In the genomic region with DNA sequence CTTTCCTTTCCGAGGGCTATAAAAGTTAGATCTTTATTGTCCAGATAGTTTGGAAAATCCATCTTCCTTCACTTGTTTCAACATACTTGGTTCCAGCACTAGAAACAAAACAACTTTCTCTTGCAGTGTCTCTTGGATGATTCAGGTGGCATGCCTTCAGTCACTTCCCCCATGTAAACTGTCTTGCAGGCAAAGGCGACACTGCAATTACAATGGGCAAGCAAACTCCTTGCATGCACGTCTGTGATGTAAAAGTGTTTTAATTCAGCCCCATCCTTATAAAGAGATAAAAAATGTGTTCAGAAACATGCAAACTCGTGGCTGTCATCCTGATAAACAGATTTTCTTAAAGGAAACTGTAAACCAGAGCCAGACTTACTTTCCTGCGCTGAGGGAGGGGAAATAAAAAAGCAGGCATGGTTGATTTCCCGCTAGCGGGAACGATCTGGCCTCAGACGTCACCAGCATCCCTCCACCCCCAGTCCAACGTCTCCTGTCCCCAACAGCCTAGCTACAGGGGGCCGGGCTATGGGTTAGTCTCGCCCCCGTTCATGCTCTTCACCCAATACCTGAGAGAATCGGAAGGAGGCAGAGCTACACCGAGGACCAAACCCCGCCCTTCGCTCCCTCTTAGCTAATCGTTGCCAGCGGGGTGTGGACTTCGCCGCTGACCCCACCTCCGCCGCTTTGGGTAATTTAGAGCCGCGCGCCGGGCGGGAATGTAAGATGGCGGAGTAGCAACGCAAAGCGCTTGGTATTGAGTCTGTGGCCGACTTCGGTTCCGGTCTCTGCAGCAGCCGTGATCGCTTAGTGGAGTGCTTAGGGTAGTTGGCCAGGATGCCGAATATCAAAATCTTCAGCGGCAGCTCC, we compare ENCODE assay signal across 8 cellular contexts. TPM values are rescaled to one million over a fixed set of nuclear protein-coding genes. Genes with fewer than 3 reads are reported as not detected.
DNase-seq lines count a peak whose midpoint lies in the region; TF ChIP-seq lines count a peak whose summit lies in the region.

A gene (plus strand): TSS at position 719 of the 870 bp plus-strand sequence. CDS start 119 bp downstream, at position 838.

- H3K4me1 Mint-ChIP-seq in H9 = peaks cover 16 to 17% of the 10 kb centered on the region in 2 experiments

- no peaks in the 10 kb centered on the region for H3F3A ChIP-seq in neural cell (ENCODE audit: insufficient read depth, low read length, poor library complexity, severe bottlenecking)

- peaks cover 8 to 51% of the 10 kb centered on the region in 2 experiments for H3K9me3 Mint-ChIP-seq in H9

- H3K14ac ChIP-seq in H9 (ENCODE audit: insufficient read depth, low read length) = peak within 1 kb of the TSS; percentile 96

- H4K20me1 ChIP-seq in H9 (ENCODE audit: control insufficient read depth, insufficient read depth, insufficient read length) = no peaks in the 10 kb centered on the region
- no peaks in the 10 kb centered on the region for H4K20me1 ChIP-seq in neural cell (ENCODE audit: insufficient read depth)

- H3K23ac ChIP-seq in H9 (ENCODE audit: insufficient read length, low read depth, low read length) = no peak within 1 kb of the TSS

- H2AFZ ChIP-seq in H9 (ENCODE audit: low read length) = no peak within 1 kb of the TSS
- H2AFZ ChIP-seq in neural cell (ENCODE audit: low read depth, low read length) = peak within 1 kb of the TSS; percentile 40

- peak within 1 kb of the TSS; percentile 81 for H2BK5ac ChIP-seq in H9 (ENCODE audit: insufficient read length, low read length)

- no peak for TF ChIP-seq CTCF in H9 (conservative IDR thresholded peaks at IDR 0.05)
- TF ChIP-seq CTCF in neural cell (IDR thresholded peaks at IDR 0.05; ENCODE audit: poor library complexity, severe bottlenecking) = no peak
- no peak for TF ChIP-seq CTCF in stomach (IDR thresholded peaks at IDR 0.05)

- H4K8ac ChIP-seq in H9 (replicated peaks; ENCODE audit: insufficient read length, low read depth, low read length) = peak within 1 kb of the TSS; percentile 48

- TF ChIP-seq EP300 in neural cell (conservative IDR thresholded peaks at IDR 0.05; ENCODE audit: poor library complexity, severe bottlenecking) (no peak), stomach (IDR thresholded peaks at IDR 0.05) (no peak)

- WGBS in H9 (ENCODE audit: extremely low coverage, insufficient read length, low lambda C conversion rate) = no CpG with 5 or more reads among the region's 38 CpGs
- WGBS in stomach, 5 donors = 2 to 47% (median 9%) methylated on average over 7 to 38 of the region's 38 CpGs

- peaks cover 5% of the 10 kb centered on the region for H3K23me2 ChIP-seq in H9 (ENCODE audit: insufficient read length, low read depth, low read length, poor library complexity, severe bottlenecking)

- peak within 1 kb of the TSS; percentile 56 for H3K27ac ChIP-seq in H9 (ENCODE audit: insufficient read length, low read depth, low read length)
- peak within 1 kb of the TSS; percentile 66 for H3K27ac ChIP-seq in neural cell (ENCODE audit: low read length)
- peak within 1 kb of the TSS; percentile 56 to 87 (median 87) for H3K27ac ChIP-seq in stomach

- H2BK12ac ChIP-seq in H9 (ENCODE audit: insufficient read length, low read depth, low read length) = peak within 1 kb of the TSS; percentile 87

- H3K4me3 Mint-ChIP-seq in H9 = peak within 1 kb of the TSS; percentile 92 to 99

- H3K79me1 ChIP-seq in H9 (ENCODE audit: insufficient read depth, low read depth, low read length, poor library complexity, severe bottlenecking) = no peaks in the 10 kb centered on the region

- H3K36me3 Mint-ChIP-seq in H9 (ENCODE audit: insufficient read depth in 1 of 3, low read depth in 3 of 3) = peaks cover 12 to 14% (median 13%) of the 10 kb centered on the region in 3 experiments; a peak in 5 of 7 replicates

- H3K4me1 ChIP-seq in H9 (ENCODE audit: insufficient read depth, low read length) = no peaks in the 10 kb centered on the region; the same call in 1 of the 2 replicates
- peaks cover 0 to 25% (median 6%) of the 10 kb centered on the region in 4 donors for H3K4me1 ChIP-seq in stomach

- peaks cover 1% of the 10 kb centered on the region; the same call in 1 of the 2 replicates for H3K27me3 Mint-ChIP-seq in H9 (ENCODE audit: low read depth)

- H3K4ac ChIP-seq in H9 (ENCODE audit: low read depth, low read length) = no peak within 1 kb of the TSS; the same call in 1 of the 2 replicates

- peak within 1 kb of the TSS; percentile 70 for H3T11ph ChIP-seq in H9 (ENCODE audit: low read length)

- TF ChIP-seq POLR2A in stomach (IDR thresholded peaks at IDR 0.05) = peak in 1 of 4 donors; percentile 46

- peak within 1 kb of the TSS; percentile 58 to 98 (median 98); a peak in 6 of 7 replicates for H3K27ac Mint-ChIP-seq in H9

- H3K9me3 ChIP-seq in H9 (ENCODE audit: control insufficient read depth, low read depth, low read length) = no peaks in the 10 kb centered on the region
- H3K9me3 ChIP-seq in MG63 = no peaks in the 10 kb centered on the region
- H3K9me3 ChIP-seq in neural cell (ENCODE audit: low read length) = no peaks in the 10 kb centered on the region
- peaks cover 0 to 4% (median under 1%) of the 10 kb centered on the region in 4 donors for H3K9me3 ChIP-seq in stomach

- TF ChIP-seq RAD21 in neural cell (conservative IDR thresholded peaks at IDR 0.05) = no peak

- H3K4me2 ChIP-seq in H9 (ENCODE audit: insufficient read depth, insufficient read length, low read length) = peak within 1 kb of the TSS; percentile 83
- H3K4me2 ChIP-seq in neural cell (ENCODE audit: low read length) = peak within 1 kb of the TSS; percentile 73

- H2BK20ac ChIP-seq in H9 (ENCODE audit: low read depth, low read length, poor library complexity, severe bottlenecking) = no peak within 1 kb of the TSS

- H3K36me3 ChIP-seq in MG63 = peaks cover 2% of the 10 kb centered on the region; the same call in 1 of the 2 replicates
- no peaks in the 10 kb centered on the region for H3K36me3 ChIP-seq in neural cell (ENCODE audit: insufficient read depth, low read length)
- no peaks in the 10 kb centered on the region for H3K36me3 ChIP-seq in stomach

- DNase-seq in ELR (ENCODE audit: low read depth) (peak; percentile 96), H9 (peak; percentile 99), MG63 (peak; percentile 94), SHP77 treated with DMSO at 0.1 percent for 48 hours (lab: John Stamatoyannopoulos, UW) (peak; percentile 72), fibroblast of the conjunctiva (ENCODE audit: low read depth) (peak; percentile 89), stomach (peak; percentile 90)
- peak; percentile 95 for DNase-seq in activated effector memory CD4-positive, alpha-beta T cell treated with anti-CD3 and anti-CD28 coated beads, Interleukin-2, amount 50 U/mL, for 16 hours

- H3K9me2 ChIP-seq in neural cell (ENCODE audit: insufficient read depth, low read length) = no peaks in the 10 kb centered on the region

- H3K18ac ChIP-seq in H9 (ENCODE audit: insufficient read length, low read depth, low read length) = peak within 1 kb of the TSS; percentile 91

- H3K9ac ChIP-seq in H9 (ENCODE audit: extremely low read depth, insufficient read length, low read length) (peak within 1 kb of the TSS; percentile 97), neural cell (ENCODE audit: low read length) (peak within 1 kb of the TSS; percentile 71)

- H2BK15ac ChIP-seq in H9 (ENCODE audit: low read depth, low read length) = no peak within 1 kb of the TSS

- H4K91ac ChIP-seq in H9 (ENCODE audit: insufficient read length, low read depth, low read length) = peak within 1 kb of the TSS; percentile 92

- H4K5ac ChIP-seq in H9 (ENCODE audit: insufficient read length, low read depth, low read length) = peak within 1 kb of the TSS; percentile 98

- H3K27me3 ChIP-seq in H9 (ENCODE audit: insufficient read depth, low read length) (no peaks in the 10 kb centered on the region), MG63 (no peaks in the 10 kb centered on the region), neural cell (ENCODE audit: insufficient read depth, low read depth, low read length) (no peaks in the 10 kb centered on the region), stomach (no peaks in the 10 kb centered on the region)

- H3K56ac ChIP-seq in H9 (ENCODE audit: insufficient read length, low read depth, low read length) = peak within 1 kb of the TSS; percentile 96

- H3K4me3 ChIP-seq in MG63 (peak within 1 kb of the TSS; percentile 83), neural cell (ENCODE audit: low read length) (peak within 1 kb of the TSS; percentile 74), stomach (peak within 1 kb of the TSS; percentile 51 to 63 (median 58))

- H2BK120ac ChIP-seq in H9 (ENCODE audit: low read depth, low read length, poor library complexity, severe bottlenecking) = no peak within 1 kb of the TSS

- H2AK5ac ChIP-seq in H9 (ENCODE audit: insufficient read length, low read length) = peak within 1 kb of the TSS; percentile 19

- H3K79me2 ChIP-seq in H9 (ENCODE audit: insufficient read depth, low read length) = peaks cover 33% of the 10 kb centered on the region; the same call in 1 of the 2 replicates
- peaks cover 28% of the 10 kb centered on the region for H3K79me2 ChIP-seq in neural cell (replicated peaks; ENCODE audit: insufficient read depth, low read length)

- intact Hi-C loops in stomach (cut with DNase I; ENCODE audit: low total_unique reads) = no loop called here

TF ChIP-seq in neural cell, 6 proteins besides CTCF, POLR2A, EP300 and RAD21 (continues in another document):
- TF ChIP-seq EZH2 (IDR thresholded peaks at IDR 0.05; ENCODE audit: borderline replicate concordance, insufficient read depth, low read length, poor library complexity, severe bottlenecking) (no peak), MXI1 (conservative IDR thresholded peaks at IDR 0.05; ENCODE audit: poor library complexity, severe bottlenecking) (peak; percentile 13), POLR2AphosphoS5 (IDR thresholded peaks at IDR 0.05) (peak; percentile 52), SMC3 (conservative IDR thresholded peaks at IDR 0.05; ENCODE audit: poor library complexity) (no peak)

RNA-seq across cellular contexts. Expression of the gene that starts here (rescaled TPM):
- 90.5 and 91.3 TPM in 2 replicates for total RNA-seq in H9 (2021)
- total RNA-seq in MG63 (2014; rRNA removed; shearing (Covaris generic); ENCODE audit: low replicate concordance) = 190 and 311 TPM in 2 replicates
- 60.8 and 65.2 TPM in 2 replicates for polyA plus RNA-seq in neural cell
- 37.0 and 38.2 TPM in 2 replicates for polyA minus RNA-seq in neural cell
- 10 to 100 TPM in 4 of 5 donors, 1 to 10 TPM in 1; 1.2 to 46.4 (median 20.4) TPM for total RNA-seq in stomach
- 10 to 100 TPM; 10.3 to 19.9 (median 18.6) TPM for polyA plus RNA-seq in stomach

Comparison
In these comparisons a context has a peak if more than half of its experiments do, and no peak if none do; other contexts are left out.
1. Peak in every context shown above with its lines: DNase-seq, H3K4me3 ChIP-seq and H3K27ac ChIP-seq.